19 cellular contexts compared by ENCODE assay signal in genomic region chr20:10716855-10717254, GRCh38. TPM values are rescaled to one million over a fixed set of nuclear protein-coding genes. Genes with fewer than 3 reads are reported as not detected.
A peak's percentile ranks its signal among the peaks of the same experiment; 100 is the strongest.
DNase-seq lines count a peak whose midpoint lies in the region; ATAC-seq, FAIRE-seq and TF ChIP-seq lines count a peak whose summit lies in the region.
"Had no signal": no experiment of that assay in that cellular context is flagged by ENCODE, and none has a peak within 500 bp of the region (broad histone marks: within the 10 kb centered on the region; RNA-seq: fewer than 3 reads in every experiment).

No MANE protein-coding gene starts in this region.

- TF ChIP-seq EP300 in A549 (IDR thresholded peaks at IDR 0.05) (peak; percentile 80 to 84; a peak in 4 of 5 replicates), SK-N-SH (IDR thresholded peaks at IDR 0.05; ENCODE audit: borderline replicate concordance in 1 of 2, low read depth in 1 of 2, low read length in 1 of 2) (no peak)

- H3K36me3 Mint-ChIP-seq in naive thymus-derived CD4-positive, alpha-beta T cell, result no peaks in the 10 kb centered on the region

- peaks cover 98% of the 10 kb centered on the region for H3K4me1 ChIP-seq in A549
- H3K4me1 ChIP-seq in SK-N-SH (ENCODE audit: control insufficient read depth in 1 of 2, insufficient read depth in 2 of 2, low read depth in 1 of 2, low read length in 1 of 2), result peaks cover 0 to 37% of the 10 kb centered on the region in 2 experiments; a peak in 3 of 4 replicates
- no peaks in the 10 kb centered on the region for H3K4me1 ChIP-seq in naive thymus-derived CD4-positive, alpha-beta T cell (ENCODE audit: control insufficient read depth in 2 of 2, insufficient read depth in 2 of 2, low read length in 2 of 2)

- DNase-seq in A549 (ENCODE audit: low read depth in 1 of 2, low spot score in 1 of 2) (peak in 1 of 2 experiments; percentile 87), COR-L47 (lab: John Stamatoyannopoulos, UW) (peak; percentile 26), SK-N-SH (no peak), fibroblast of the conjunctiva (ENCODE audit: low read depth) (peak; percentile 21), NCI-H1436 treated with DMSO at 0.1 percent for 48 hours (lab: John Stamatoyannopoulos, UW) (no peak)
- DNase-seq in naive thymus-derived CD4-positive, alpha-beta T cell, result no peak
- DNase-seq: activated CD4-positive, alpha-beta memory T cell treated with anti-CD3 and anti-CD28 coated beads, Interleukin-2, amount 10 ng/mL, durations not matched to agents 7 days and 5 days; C1 segment of cervical spinal cord; hippocampal formation; left cardiac atrium; stimulated activated CD4-positive, alpha-beta T cell treated with anti-CD3 and anti-CD28 coated beads, Interleukin-15, amount 100 ng/mL, for 24 hours had no signal

- CTCF ChIA-PET in A549 (lab: Yijun Ruan, JAX) (interaction anchor here (0.6 to 7.7 kb wide), 3 partner anchors 42 to 132 kb away, joined by 3 to 31 read pairs (median 6); partner anchors contain the start of gene JAG1), SK-N-SH (lab: Yijun Ruan, JAX) (no interaction called here)
- CTCF ChIA-PET in naive thymus-derived CD4-positive, alpha-beta T cell (lab: Charles Lee), result no interaction called here

- no peak for TF ChIP-seq POLR2A in A549 (IDR thresholded peaks at IDR 0.05; ENCODE audit: low read length)

- TF ChIP-seq RAD21 in A549 (conservative IDR thresholded peaks at IDR 0.05 in 1 of 2, IDR thresholded peaks at IDR 0.05 in 1 of 2) (peak; percentile 48 to 66), SK-N-SH (IDR thresholded peaks at IDR 0.05; ENCODE audit: low read length) (no peak)

- H3K4me3 Mint-ChIP-seq in naive thymus-derived CD4-positive, alpha-beta T cell, result no peak overlapping the region
- H3K4me3 Mint-ChIP-seq: activated CD4-positive, alpha-beta memory T cell treated with anti-CD3 and anti-CD28 coated beads, Interleukin-2, amount 10 ng/mL, durations not matched to agents 7 days and 5 days had no signal

- FAIRE-seq in A549 (lab: Jason Lieb, UNC), result peak; percentile 100
- FAIRE-seq: GM12878, K562, TTC549 had no signal

- intact Hi-C loops in naive thymus-derived CD4-positive, alpha-beta T cell (cut with micrococcal nuclease), result no loop called here

- no peaks in the 10 kb centered on the region for H3K79me2 ChIP-seq in SK-N-SH (ENCODE audit: insufficient read depth)

- no peaks in the 10 kb centered on the region for H3K27me3 ChIP-seq in SK-N-SH (ENCODE audit: insufficient read depth)
- H3K27me3 ChIP-seq in naive thymus-derived CD4-positive, alpha-beta T cell (ENCODE audit: control insufficient read depth in 2 of 2, insufficient read depth in 2 of 2, low read length in 2 of 2), result no peaks in the 10 kb centered on the region

- no peak; the same call in 2 of the 3 replicates for TF ChIP-seq CTCF in A549 (IDR thresholded peaks at IDR 0.05)
- TF ChIP-seq CTCF in SK-N-SH (IDR thresholded peaks at IDR 0.05), result no peak

- no peaks in the 10 kb centered on the region for H3K4me1 Mint-ChIP-seq in naive thymus-derived CD4-positive, alpha-beta T cell
- H3K4me1 Mint-ChIP-seq: activated CD4-positive, alpha-beta memory T cell treated with anti-CD3 and anti-CD28 coated beads, Interleukin-2, amount 10 ng/mL, durations not matched to agents 7 days and 5 days had no signal

- H3K36me3 ChIP-seq in SK-N-SH (replicated peaks in 1 of 2; ENCODE audit: control insufficient read depth in 1 of 2, insufficient read depth in 2 of 2, low read length in 1 of 2), result no peaks in the 10 kb centered on the region
- no peaks in the 10 kb centered on the region for H3K36me3 ChIP-seq in naive thymus-derived CD4-positive, alpha-beta T cell (ENCODE audit: control insufficient read depth in 2 of 3, insufficient read depth in 3 of 3, low read length in 3 of 3)
- H3K36me3 ChIP-seq: HAP-1 had no signal

- peak overlapping the region; percentile 87 for H3K4me2 ChIP-seq in A549
- peak overlapping the region; percentile 41; the same call in 1 of the 2 replicates for H3K4me2 ChIP-seq in SK-N-SH

- peaks cover 8 to 45% (median 25%) of the 10 kb centered on the region in 5 donors for H3K27me3 Mint-ChIP-seq in naive thymus-derived CD4-positive, alpha-beta T cell
- H3K27me3 Mint-ChIP-seq: progenitor cell of endocrine pancreas had no signal

- no peaks in the 10 kb centered on the region for H4K20me1 ChIP-seq in SK-N-SH (ENCODE audit: insufficient read depth)

- H3K9ac ChIP-seq in SK-N-SH, result no peak overlapping the region

- no peaks in the 10 kb centered on the region for H3K9me3 Mint-ChIP-seq in naive thymus-derived CD4-positive, alpha-beta T cell
- H3K9me3 Mint-ChIP-seq: activated CD4-positive, alpha-beta memory T cell treated with anti-CD3 and anti-CD28 coated beads, Interleukin-2, amount 10 ng/mL, durations not matched to agents 7 days and 5 days had no signal

- peak overlapping the region; percentile 14; the same call in 1 of the 2 replicates for H2AFZ ChIP-seq in SK-N-SH (ENCODE audit: low read depth)

- peak overlapping the region; percentile 18 for H3K4me3 ChIP-seq in A549
- H3K4me3 ChIP-seq in SK-N-SH (ENCODE audit: low read depth in 2 of 2, low read length in 1 of 2), result no peak overlapping the region
- no peak overlapping the region for H3K4me3 ChIP-seq in naive thymus-derived CD4-positive, alpha-beta T cell (ENCODE audit: low read length)
- H3K4me3 ChIP-seq: GM12878, HAP-1, K562, SK-N-MC had no signal

- peak overlapping the region; percentile 86 to 89 for H3K27ac ChIP-seq in A549
- peak overlapping the region in 1 of 2 experiments; percentile 43; a peak in 1 of 4 replicates for H3K27ac ChIP-seq in SK-N-SH (ENCODE audit: low read depth in 2 of 2, low read length in 1 of 2)
- H3K27ac ChIP-seq in naive thymus-derived CD4-positive, alpha-beta T cell (ENCODE audit: low read depth, low read length), result no peak overlapping the region
- H3K27ac ChIP-seq: SK-N-MC had no signal

- POLR2A ChIA-PET in A549 (lab: Yijun Ruan, JAX) (no interaction called here), SK-N-SH (lab: Yijun Ruan, JAX) (no interaction called here)
- POLR2A ChIA-PET in naive thymus-derived CD4-positive, alpha-beta T cell (lab: Charles Lee), result no interaction called here

- no peaks in the 10 kb centered on the region for H3K9me2 ChIP-seq in SK-N-SH

- peak; percentile 71 to 86 for ATAC-seq in A549
- no peak for ATAC-seq in naive thymus-derived CD4-positive, alpha-beta T cell
- ATAC-seq in HG02885 (IDR thresholded peaks at IDR 0.05; ENCODE audit: poor library complexity, unreplicated experiment), result no peak
- no peak for ATAC-seq in HG02763 (IDR thresholded peaks at IDR 0.05; ENCODE audit: unreplicated experiment)
- ATAC-seq: K562, left cardiac atrium had no signal

- no peak overlapping the region for H3K27ac Mint-ChIP-seq in naive thymus-derived CD4-positive, alpha-beta T cell
- H3K27ac Mint-ChIP-seq: activated CD4-positive, alpha-beta memory T cell treated with anti-CD3 and anti-CD28 coated beads, Interleukin-2, amount 10 ng/mL, durations not matched to agents 7 days and 5 days; progenitor cell of endocrine pancreas had no signal

- H3K9me3 ChIP-seq in A549 (no peaks in the 10 kb centered on the region), SK-N-SH (no peaks in the 10 kb centered on the region)
- no peaks in the 10 kb centered on the region for H3K9me3 ChIP-seq in naive thymus-derived CD4-positive, alpha-beta T cell (ENCODE audit: control insufficient read depth in 2 of 3, low read length in 3 of 3)
- H3K9me3 ChIP-seq: HAP-1 had no signal

- peaks cover 7% of the 10 kb centered on the region for H3F3A ChIP-seq in SK-N-SH (replicated peaks; ENCODE audit: insufficient read depth)

TF ChIP-seq in A549, 52 proteins besides CTCF, POLR2A, EP300 and RAD21 (continues in another document):
- TF ChIP-seq SMC3 (IDR thresholded peaks at IDR 0.05) (peak; percentile 53; the same call in 2 of the 3 replicates), MAX (IDR thresholded peaks at IDR 0.05) (peak; percentile 62; the same call in 1 of the 2 replicates), GATA3 (IDR thresholded peaks at IDR 0.05; ENCODE audit: borderline replicate concordance) (peak; percentile 94), JUNB (IDR thresholded peaks at IDR 0.05) (peak; percentile 84), RFX5 (IDR thresholded peaks at IDR 0.05) (no peak), FOSL2 (IDR thresholded peaks at IDR 0.05) (peak; percentile 36; the same call in 1 of the 2 replicates), FOSL2 (CRISPR knock-in tag; IDR thresholded peaks at IDR 0.05) (peak; percentile 66), HOXB13 (CRISPR knock-in tag; IDR thresholded peaks at IDR 0.05; ENCODE audit: low read depth) (no peak), CHD4 (IDR thresholded peaks at IDR 0.05; ENCODE audit: borderline replicate concordance) (no peak)

TF ChIP-seq in SK-N-SH, 30 proteins besides CTCF, POLR2A, EP300 and RAD21 (continues in another document):
- no peak for TF ChIP-seq USF2 (IDR thresholded peaks at IDR 0.05; ENCODE audit: borderline replicate concordance, low read depth, low read length)
- no peak for TF ChIP-seq ELF1 (IDR thresholded peaks at IDR 0.05)
- no peak for TF ChIP-seq GABPA (IDR thresholded peaks at IDR 0.05; ENCODE audit: low read depth)
- no peak for TF ChIP-seq FOXM1 (IDR thresholded peaks at IDR 0.05; ENCODE audit: low read depth)
- TF ChIP-seq JUND (IDR thresholded peaks at IDR 0.05), result no peak
- TF ChIP-seq POLR2AphosphoS5 (IDR thresholded peaks at IDR 0.05; ENCODE audit: low read depth, low read length), result no peak

RNA-seq across cellular contexts. Expression of gene JAG1, which starts 43.1 kb away (rescaled TPM):
- polyA plus RNA-seq in A549 (2011; rRNA removed) (90.0 and 141 TPM in 2 replicates), A549 (2017; fragmentation: RNase III; extraction: RNeasy Plus Mini Kit Qiagen cat#74134 plus additional on column Dnase treatment) (75.7 to 80.9 TPM (median 80.8 TPM) in 3 replicates), SK-N-SH (2012; rRNA removed) (6.0 and 7.7 TPM in 2 replicates)
- polyA plus RNA-seq in A549 (2012; cell fraction: cytosol; rRNA removed), result 34.0 and 43.4 TPM in 2 replicates
- polyA plus RNA-seq in A549 (2012; cell fraction: nucleus; rRNA removed), result 147 and 253 TPM in 2 replicates
- 334 and 370 TPM in 2 replicates for polyA minus RNA-seq in A549 (2011; rRNA and poly(A)+ RNA removed)
- 3.7 TPM in 2 replicates for polyA plus RNA-seq in SK-N-SH (2012; cell fraction: cytosol; rRNA removed)
- polyA plus RNA-seq in SK-N-SH (2012; cell fraction: nucleus; rRNA removed), result 27.9 and 48.5 TPM in 2 replicates
- total RNA-seq in naive thymus-derived CD4-positive, alpha-beta T cell, result 1 to 10 TPM in 2 of 5 experiments, under 1 TPM in 1, not detected in 2; 0.46 to 7.0 (median 2.6) TPM
- polyA plus RNA-seq in naive thymus-derived CD4-positive, alpha-beta T cell, result under 1 TPM; 0.07 to 0.62 TPM

Comparison
In these comparisons a context has a peak if more than half of its experiments do, and no peak if none do; other contexts are left out.
1. ATAC-seq: peak in A549 (2 of 2); none in naive thymus-derived CD4-positive, alpha-beta T cell (single experiment), HG02885 (single experiment) and HG02763 (single experiment).
2. DNase-seq: peak in COR-L47 (single experiment) and fibroblast of the conjunctiva (single experiment); none in SK-N-SH (single experiment), naive thymus-derived CD4-positive, alpha-beta T cell (0 of 9) and NCI-H1436 treated with DMSO at 0.1 percent for 48 hours (single experiment).
3. Of the 12 proteins assayed by ChIP-seq in both A549 and SK-N-SH: peak only in A549: EP300, FOSL2, MAX, RAD21 and SMC3; only in SK-N-SH: none; in both: none; in neither: 7.